ENCODE assay signal across 1 cellular context in genomic region chr1:210937846-210938245, GRCh38.
TF ChIP-seq lines count a peak whose summit lies in the region.

No MANE protein-coding gene starts in this region.

TF ChIP-seq in GM23338, 12 proteins besides CTCF, POLR2A, EP300 and RAD21 (continued from another document):
- TF ChIP-seq, protein P1, sequence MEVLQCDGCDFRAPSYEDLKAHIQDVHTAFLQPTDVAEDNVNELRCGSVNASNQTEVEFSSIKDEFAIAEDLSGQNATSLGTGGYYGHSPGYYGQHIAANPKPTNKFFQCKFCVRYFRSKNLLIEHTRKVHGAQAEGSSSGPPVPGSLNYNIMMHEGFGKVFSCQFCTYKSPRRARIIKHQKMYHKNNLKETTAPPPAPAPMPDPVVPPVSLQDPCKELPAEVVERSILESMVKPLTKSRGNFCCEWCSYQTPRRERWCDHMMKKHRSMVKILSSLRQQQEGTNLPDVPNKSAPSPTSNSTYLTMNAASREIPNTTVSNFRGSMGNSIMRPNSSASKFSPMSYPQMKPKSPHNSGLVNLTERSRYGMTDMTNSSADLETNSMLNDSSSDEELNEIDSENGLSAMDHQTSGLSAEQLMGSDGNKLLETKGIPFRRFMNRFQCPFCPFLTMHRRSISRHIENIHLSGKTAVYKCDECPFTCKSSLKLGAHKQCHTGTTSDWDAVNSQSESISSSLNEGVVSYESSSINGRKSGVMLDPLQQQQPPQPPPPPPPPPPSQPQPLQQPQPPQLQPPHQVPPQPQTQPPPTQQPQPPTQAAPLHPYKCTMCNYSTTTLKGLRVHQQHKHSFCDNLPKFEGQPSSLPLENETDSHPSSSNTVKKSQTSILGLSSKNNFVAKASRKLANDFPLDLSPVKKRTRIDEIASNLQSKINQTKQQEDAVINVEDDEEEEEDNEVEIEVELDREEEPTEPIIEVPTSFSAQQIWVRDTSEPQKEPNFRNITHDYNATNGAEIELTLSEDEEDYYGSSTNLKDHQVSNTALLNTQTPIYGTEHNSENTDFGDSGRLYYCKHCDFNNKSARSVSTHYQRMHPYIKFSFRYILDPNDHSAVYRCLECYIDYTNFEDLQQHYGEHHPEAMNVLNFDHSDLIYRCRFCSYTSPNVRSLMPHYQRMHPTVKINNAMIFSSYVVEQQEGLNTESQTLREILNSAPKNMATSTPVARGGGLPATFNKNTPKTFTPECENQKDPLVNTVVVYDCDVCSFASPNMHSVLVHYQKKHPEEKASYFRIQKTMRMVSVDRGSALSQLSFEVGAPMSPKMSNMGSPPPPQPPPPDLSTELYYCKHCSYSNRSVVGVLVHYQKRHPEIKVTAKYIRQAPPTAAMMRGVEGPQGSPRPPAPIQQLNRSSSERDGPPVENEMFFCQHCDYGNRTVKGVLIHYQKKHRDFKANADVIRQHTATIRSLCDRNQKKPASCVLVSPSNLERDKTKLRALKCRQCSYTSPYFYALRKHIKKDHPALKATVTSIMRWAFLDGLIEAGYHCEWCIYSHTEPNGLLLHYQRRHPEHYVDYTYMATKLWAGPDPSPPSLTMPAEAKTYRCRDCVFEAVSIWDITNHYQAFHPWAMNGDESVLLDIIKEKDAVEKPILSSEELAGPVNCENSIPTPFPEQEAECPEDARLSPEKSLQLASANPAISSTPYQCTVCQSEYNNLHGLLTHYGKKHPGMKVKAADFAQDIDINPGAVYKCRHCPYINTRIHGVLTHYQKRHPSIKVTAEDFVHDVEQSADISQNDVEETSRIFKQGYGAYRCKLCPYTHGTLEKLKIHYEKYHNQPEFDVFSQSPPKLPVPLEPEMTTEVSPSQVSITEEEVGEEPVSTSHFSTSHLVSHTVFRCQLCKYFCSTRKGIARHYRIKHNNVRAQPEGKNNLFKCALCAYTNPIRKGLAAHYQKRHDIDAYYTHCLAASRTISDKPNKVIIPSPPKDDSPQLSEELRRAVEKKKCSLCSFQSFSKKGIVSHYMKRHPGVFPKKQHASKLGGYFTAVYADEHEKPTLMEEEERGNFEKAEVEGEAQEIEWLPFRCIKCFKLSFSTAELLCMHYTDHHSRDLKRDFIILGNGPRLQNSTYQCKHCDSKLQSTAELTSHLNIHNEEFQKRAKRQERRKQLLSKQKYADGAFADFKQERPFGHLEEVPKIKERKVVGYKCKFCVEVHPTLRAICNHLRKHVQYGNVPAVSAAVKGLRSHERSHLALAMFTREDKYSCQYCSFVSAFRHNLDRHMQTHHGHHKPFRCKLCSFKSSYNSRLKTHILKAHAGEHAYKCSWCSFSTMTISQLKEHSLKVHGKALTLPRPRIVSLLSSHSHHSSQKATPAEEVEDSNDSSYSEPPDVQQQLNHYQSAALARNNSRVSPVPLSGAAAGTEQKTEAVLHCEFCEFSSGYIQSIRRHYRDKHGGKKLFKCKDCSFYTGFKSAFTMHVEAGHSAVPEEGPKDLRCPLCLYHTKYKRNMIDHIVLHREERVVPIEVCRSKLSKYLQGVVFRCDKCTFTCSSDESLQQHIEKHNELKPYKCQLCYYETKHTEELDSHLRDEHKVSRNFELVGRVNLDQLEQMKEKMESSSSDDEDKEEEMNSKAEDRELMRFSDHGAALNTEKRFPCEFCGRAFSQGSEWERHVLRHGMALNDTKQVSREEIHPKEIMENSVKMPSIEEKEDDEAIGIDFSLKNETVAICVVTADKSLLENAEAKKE (CRISPR knock-in tag; IDR thresholded peaks at IDR 0.05): no peak
TF ChIP-seq in GM23338: peak in this region for 0.
